In genomic region chr1:2585318-2586092, GRCh38 we compare ENCODE assay signal across 1 cellular context.
TF ChIP-seq lines count a peak whose summit lies in the region.

No MANE protein-coding gene starts in this region.

TF ChIP-seq in H1, 55 proteins besides CTCF, POLR2A, EP300 and RAD21:
- TF ChIP-seq TAF1 (IDR thresholded peaks at IDR 0.05; ENCODE audit: low read depth, low read length), result peak; percentile 13; the same call in 1 of the 2 replicates
- TF ChIP-seq PHF8 (conservative IDR thresholded peaks at IDR 0.05; ENCODE audit: low read depth, low read length), result no peak
- peak; percentile 57 for TF ChIP-seq SAP30 (IDR thresholded peaks at IDR 0.05; ENCODE audit: insufficient read depth, insufficient replicate concordance, low read length)
- 0 out of 2 replicates have a peak, but pooled peaks have one; percentile 47 for TF ChIP-seq CREB1 (IDR thresholded peaks at IDR 0.05)
- TF ChIP-seq NRF1 (IDR thresholded peaks at IDR 0.05; ENCODE audit: low read depth, low read length), result no peak
- peak; percentile 78 for TF ChIP-seq SP1 (IDR thresholded peaks at IDR 0.05; ENCODE audit: low read depth, low read length)
- TF ChIP-seq SIN3A (conservative IDR thresholded peaks at IDR 0.05 in 1 of 2, IDR thresholded peaks at IDR 0.05 in 1 of 2; ENCODE audit: low read depth in 1 of 2, low read length in 2 of 2), result peak in 1 of 2 experiments; percentile 29; a peak in 1 of 4 replicates
- TF ChIP-seq POU5F1 (IDR thresholded peaks at IDR 0.05; ENCODE audit: low read depth, low read length), result no peak
- no peak for TF ChIP-seq BRCA1 (IDR thresholded peaks at IDR 0.05; ENCODE audit: low read depth, low read length)
